18 cellular contexts compared by ENCODE assay signal in genomic region chr9:131098391-131099087, GRCh38. TPM values are rescaled to one million over a fixed set of nuclear protein-coding genes. Genes with fewer than 3 reads are reported as not detected.
DNase-seq lines count a peak whose midpoint lies in the region; ATAC-seq and TF ChIP-seq lines count a peak whose summit lies in the region.
"Had no signal": no experiment of that assay in that cellular context is flagged by ENCODE, and none has a peak within 500 bp of the region (broad histone marks: within the 10 kb centered on the region; RNA-seq: fewer than 3 reads in every experiment).

No MANE protein-coding gene starts in this region.

- H3K4me1 Mint-ChIP-seq in WTC11, result peaks cover 60% of the 10 kb centered on the region

- peak overlapping the region; percentile 96 for H3K27ac Mint-ChIP-seq in WTC11
- H3K27ac Mint-ChIP-seq: activated CD8-positive, alpha-beta T cell treated with anti-CD3 and anti-CD28 coated beads, Interleukin-2, amount 10 ng/mL, durations not matched to agents 7 days and 5 days had no signal

- no peaks in the 10 kb centered on the region for H3K9me3 ChIP-seq in right cardiac atrium (ENCODE audit: control insufficient read depth, low read length)

- no peak overlapping the region for H3K9ac ChIP-seq in rectal smooth muscle tissue (ENCODE audit: low read length)
- H3K9ac ChIP-seq: GM23248 had no signal

- H3K4me1 ChIP-seq in right cardiac atrium (ENCODE audit: control insufficient read depth, insufficient read depth, low read length) (peaks cover 4% of the 10 kb centered on the region), rectal smooth muscle tissue (ENCODE audit: control insufficient read depth, insufficient read depth, low read length) (no peaks in the 10 kb centered on the region)

- no peaks in the 10 kb centered on the region for H3K36me3 ChIP-seq in rectal smooth muscle tissue (ENCODE audit: control insufficient read depth, insufficient read depth, low read length)
- H3K36me3 ChIP-seq: cardiac muscle cell had no signal

- peak overlapping the region; percentile 39 for H3K4me3 Mint-ChIP-seq in WTC11
- H3K4me3 Mint-ChIP-seq: activated CD8-positive, alpha-beta T cell treated with anti-CD3 and anti-CD28 coated beads, Interleukin-2, amount 10 ng/mL, durations not matched to agents 7 days and 5 days had no signal

- TF ChIP-seq CTCF in WTC11 (IDR thresholded peaks at IDR 0.05), result no peak

- POLR2A ChIA-PET in WTC11 (lab: Charles Lee), result interaction anchor here (0.6 to 1.6 kb wide), 4 partner anchors 11 to 345 kb away, joined by 3 to 7 read pairs (median 4); partner anchors contain the start of gene NUP214

- peaks cover 2% of the 10 kb centered on the region; the same call in 1 of the 2 replicates for H3K36me3 Mint-ChIP-seq in WTC11

- peak; percentile 77 for DNase-seq in ELF-1 (ENCODE audit: low read depth, low spot score)
- DNase-seq in WTC11 (ENCODE audit: low spot score), result peak; percentile 46
- peak in 1 of 3 donors; percentile 81 for DNase-seq in right cardiac atrium
- DNase-seq in DMS 273 (lab: John Stamatoyannopoulos, UW; ENCODE audit: unreplicated experiment), result no peak
- no peak for DNase-seq in 8988T
- DNase-seq in NCI-H2107 (lab: John Stamatoyannopoulos, UW), result no peak
- DNase-seq: activated CD8-positive, alpha-beta T cell treated with anti-CD3 and anti-CD28 coated beads, Interleukin-2, amount 10 ng/mL, durations not matched to agents 7 days and 5 days; activated gamma-delta T cell treated with Interleukin-2 at 50 U/mL for 16 hours; GM23248; Karpas-422; NCI-H2029; NCI-H748 treated with DMSO at 0.1 percent for 48 hours; occipital lobe; SHP77; stimulated activated CD4-positive, alpha-beta T cell treated with anti-CD3 and anti-CD28 coated beads, Interleukin-15, amount 100 ng/mL, for 24 hours had no signal

- CTCF ChIA-PET in WTC11 (lab: Charles Lee), result interaction anchor here (0.6 to 4.1 kb wide), 9 partner anchors 11 to 251 kb away, joined by 3 to 18 read pairs (median 4); partner anchors contain the start of gene NUP214

- H3K4me3 ChIP-seq in right cardiac atrium (ENCODE audit: low read length) (no peak overlapping the region), rectal smooth muscle tissue (ENCODE audit: low read length) (peak overlapping the region; percentile 12)
- H3K4me3 ChIP-seq: cardiac muscle cell, GM23248 had no signal

- ATAC-seq in WTC11, result peak; percentile 2; the same call in 1 of the 2 replicates
- no peak for ATAC-seq in right cardiac atrium
- no peak for ATAC-seq in GM19397 (IDR thresholded peaks at IDR 0.05; ENCODE audit: unreplicated experiment)
- ATAC-seq: activated CD8-positive, alpha-beta T cell treated with anti-CD3 and anti-CD28 coated beads, Interleukin-2, amount 10 ng/mL, durations not matched to agents 7 days and 5 days had no signal

- H3K27me3 ChIP-seq in right cardiac atrium (ENCODE audit: control insufficient read depth, insufficient read depth), result no peaks in the 10 kb centered on the region
- H3K27me3 ChIP-seq in rectal smooth muscle tissue (ENCODE audit: control insufficient read depth, insufficient read depth, low read length), result peaks cover 12% of the 10 kb centered on the region
- H3K27me3 ChIP-seq: cardiac muscle cell had no signal

- H3K27ac ChIP-seq in right cardiac atrium (ENCODE audit: low read length) (peak overlapping the region; percentile 39), rectal smooth muscle tissue (ENCODE audit: low read depth, low read length) (no peak overlapping the region)
- H3K27ac ChIP-seq: cardiac muscle cell, GM23248 had no signal

- intact Hi-C loops in right cardiac atrium (cut with DNase I), result no loop called here

- no peaks in the 10 kb centered on the region for H3K9me3 Mint-ChIP-seq in WTC11

- 72% methylated on average over 13 of the region's 13 CpGs for WGBS in right cardiac atrium

- peaks cover 6% of the 10 kb centered on the region for H3K27me3 Mint-ChIP-seq in WTC11 (ENCODE audit: low read depth)

TF ChIP-seq in WTC11, 78 proteins besides CTCF, POLR2A, EP300 and RAD21:
- TF ChIP-seq PRDM15 (CRISPR knock-in tag; IDR thresholded peaks at IDR 0.05) (no peak), GTF2I (CRISPR knock-in tag; conservative IDR thresholded peaks at IDR 0.05) (no peak), ZNF425 (CRISPR knock-in tag; conservative IDR thresholded peaks at IDR 0.05) (no peak)

RNA-seq across cellular contexts. Expression of gene AIF1L, which starts 2.2 kb away (rescaled TPM):
- 103 to 109 TPM (median 106 TPM) in 3 replicates for total RNA-seq in WTC11 (2021)
- total RNA-seq in right cardiac atrium, result 10 to 100 TPM in 3 of 4 donors, 1 to 10 TPM in 1; 6.9 to 22.7 (median 16.5) TPM
- polyA plus RNA-seq in right cardiac atrium, result 15.7 TPM
- total RNA-seq: GM23248 had no signal

RNA-seq across cellular contexts. Expression of gene NUP214, which starts 26.8 kb away (rescaled TPM):
- total RNA-seq in WTC11 (2021) (39.9 to 42.8 TPM (median 41.8 TPM) in 3 replicates), right cardiac atrium (10 to 100 TPM; 27.0 to 34.6 (median 29.6) TPM)
- polyA plus RNA-seq in right cardiac atrium, result 12.0 TPM

Comparison
In these comparisons a context has a peak if more than half of its experiments do, and no peak if none do; other contexts are left out.
1. DNase-seq: peak in ELF-1 (single experiment) and WTC11 (single experiment); none in DMS 273 (single experiment), 8988T (single experiment) and NCI-H2107 (single experiment).